In genomic region chr2:139946690-139947089, GRCh38 we compare ENCODE assay signal across 19 cellular contexts.
DNase-seq lines count a peak whose midpoint lies in the region; ATAC-seq and TF ChIP-seq lines count a peak whose summit lies in the region.
"Had no signal": no experiment of that assay in that cellular context is flagged by ENCODE, and none has a peak within 500 bp of the region (broad histone marks: within the 10 kb centered on the region; RNA-seq: fewer than 3 reads in every experiment).

No MANE protein-coding gene starts in this region.

- H3K4me3 ChIP-seq in GM23338 (no peak overlapping the region), LNCaP clone FGC (ENCODE audit: low read depth, low read length) (no peak overlapping the region), choroid plexus epithelial cell (ENCODE audit: low read depth, low read length) (no peak overlapping the region), neural progenitor cell (no peak overlapping the region), SJCRH30 (no peak overlapping the region), ascending aorta (no peak overlapping the region)
- H3K4me3 ChIP-seq: gastroesophageal sphincter, Peyer's patch, upper lobe of right lung had no signal

- H3F3A ChIP-seq in GM23338 (replicated peaks; ENCODE audit: low read depth) (no peaks in the 10 kb centered on the region), neural progenitor cell (ENCODE audit: low read depth) (no peaks in the 10 kb centered on the region)

- peak; percentile 43; the same call in 1 of the 3 replicates for ATAC-seq in GM23338
- ATAC-seq: gastroesophageal sphincter, left ventricle myocardium superior, upper lobe of right lung had no signal

- no peak overlapping the region for H2AFZ ChIP-seq in GM23338
- no peak overlapping the region for H2AFZ ChIP-seq in neural progenitor cell (replicated peaks)

- H3K27ac Mint-ChIP-seq in GM23338 (no peak overlapping the region), neural progenitor cell (no peak overlapping the region)
- H3K27ac Mint-ChIP-seq: activated CD4-positive, alpha-beta T cell treated with anti-CD3 and anti-CD28 coated beads, Interleukin-2, amount 10 ng/mL, durations not matched to agents 24 days and 14 days; HFFc6 had no signal

- DNase-seq in GM23338 (ENCODE audit: low spot score), result peak; percentile 47
- no peak for DNase-seq in LNCaP clone FGC (ENCODE audit: low read depth)
- DNase-seq in choroid plexus epithelial cell (ENCODE audit: low read depth), result no peak
- DNase-seq in neural progenitor cell (ENCODE audit: low spot score), result peak; percentile 6
- no peak for DNase-seq in anterior cingulate cortex (lab: John Stamatoyannopoulos, UW)
- DNase-seq in SJCRH30, result no peak
- DNase-seq in ascending aorta (ENCODE audit: low spot score in 2 of 2), result no peak
- DNase-seq: activated CD4-positive, alpha-beta T cell treated with anti-CD3 and anti-CD28 coated beads, Interleukin-2, amount 10 ng/mL, durations not matched to agents 24 days and 14 days; GDM1; HFFc6; left ventricle myocardium superior; NCI-H1105; NCI-H2107; NCI-H526; Peyer's patch; stimulated activated CD4-positive, alpha-beta T cell treated with anti-CD3 and anti-CD28 coated beads, Interleukin-4, amount 100 ng/mL, for 24 hours; upper lobe of right lung had no signal

- H3K79me2 ChIP-seq in GM23338 (replicated peaks; ENCODE audit: insufficient read depth) (no peaks in the 10 kb centered on the region), neural progenitor cell (ENCODE audit: low read depth) (no peaks in the 10 kb centered on the region)

- H3K4me3 Mint-ChIP-seq in GM23338 (no peak overlapping the region), neural progenitor cell (no peak overlapping the region)
- H3K4me3 Mint-ChIP-seq: activated CD4-positive, alpha-beta T cell treated with anti-CD3 and anti-CD28 coated beads, Interleukin-2, amount 10 ng/mL, durations not matched to agents 24 days and 14 days; HFFc6 had no signal

- peak; percentile 70 to 82 for TF ChIP-seq CTCF in GM23338 (conservative IDR thresholded peaks at IDR 0.05; ENCODE audit: low read depth in 2 of 2)
- TF ChIP-seq CTCF in LNCaP clone FGC (IDR thresholded peaks at IDR 0.05; ENCODE audit: control insufficient read depth, extremely low read depth, insufficient read depth), result peak; percentile 64
- peak; percentile 22 for TF ChIP-seq CTCF in choroid plexus epithelial cell (conservative IDR thresholded peaks at IDR 0.05; ENCODE audit: low read depth, low read length)
- TF ChIP-seq CTCF in neural progenitor cell (IDR thresholded peaks at IDR 0.05), result peak; percentile 49
- TF ChIP-seq CTCF in ascending aorta (IDR thresholded peaks at IDR 0.05), result no peak

- H3K9ac ChIP-seq in neural progenitor cell, result no peak overlapping the region
- H3K9ac ChIP-seq: KMS-11 had no signal

- H3K4me2 ChIP-seq in GM23338 (no peak overlapping the region), neural progenitor cell (no peak overlapping the region)
- H3K4me2 ChIP-seq: KMS-11 had no signal

- H3K36me3 ChIP-seq in GM23338 (ENCODE audit: insufficient read depth) (no peaks in the 10 kb centered on the region), neural progenitor cell (no peaks in the 10 kb centered on the region), SJCRH30 (no peaks in the 10 kb centered on the region), ascending aorta (no peaks in the 10 kb centered on the region)
- H3K36me3 ChIP-seq: gastroesophageal sphincter, Peyer's patch, upper lobe of right lung had no signal

- no peaks in the 10 kb centered on the region for H3K4me1 ChIP-seq in GM23338 (ENCODE audit: insufficient read depth)
- no peaks in the 10 kb centered on the region for H3K4me1 ChIP-seq in neural progenitor cell
- H3K4me1 ChIP-seq in SJCRH30, result no peaks in the 10 kb centered on the region
- H3K4me1 ChIP-seq in ascending aorta, result no peaks in the 10 kb centered on the region
- H3K4me1 ChIP-seq: gastroesophageal sphincter, Peyer's patch, upper lobe of right lung had no signal

- H3K27me3 Mint-ChIP-seq in GM23338 (ENCODE audit: insufficient read depth, low read depth, poor library complexity) (no peaks in the 10 kb centered on the region), neural progenitor cell (ENCODE audit: insufficient read depth, low read depth) (no peaks in the 10 kb centered on the region)
- H3K27me3 Mint-ChIP-seq: activated CD4-positive, alpha-beta T cell treated with anti-CD3 and anti-CD28 coated beads, Interleukin-2, amount 10 ng/mL, durations not matched to agents 24 days and 14 days had no signal

- H3K9me3 ChIP-seq in neural progenitor cell (ENCODE audit: low read depth) (no peaks in the 10 kb centered on the region), SJCRH30 (replicated peaks) (no peaks in the 10 kb centered on the region), ascending aorta (no peaks in the 10 kb centered on the region)
- H3K9me3 ChIP-seq: gastroesophageal sphincter, Peyer's patch, upper lobe of right lung had no signal

- intact Hi-C loops in ascending aorta (cut with DNase I), result no loop called here

- no peaks in the 10 kb centered on the region for H3K27me3 ChIP-seq in GM23338 (ENCODE audit: insufficient read depth)
- H3K27me3 ChIP-seq in neural progenitor cell, result no peaks in the 10 kb centered on the region
- H3K27me3 ChIP-seq in SJCRH30, result no peaks in the 10 kb centered on the region
- H3K27me3 ChIP-seq in ascending aorta, result no peaks in the 10 kb centered on the region
- H3K27me3 ChIP-seq: gastroesophageal sphincter, Peyer's patch, upper lobe of right lung had no signal

- no peaks in the 10 kb centered on the region for H3K9me3 Mint-ChIP-seq in GM23338
- no peaks in the 10 kb centered on the region for H3K9me3 Mint-ChIP-seq in neural progenitor cell

- H3K4me1 Mint-ChIP-seq in GM23338 (peaks cover 5% of the 10 kb centered on the region; the same call in 2 of the 3 replicates), neural progenitor cell (no peaks in the 10 kb centered on the region)
- H3K4me1 Mint-ChIP-seq: activated CD4-positive, alpha-beta T cell treated with anti-CD3 and anti-CD28 coated beads, Interleukin-2, amount 10 ng/mL, durations not matched to agents 24 days and 14 days had no signal

- H3K27ac ChIP-seq in GM23338 (ENCODE audit: low read depth) (no peak overlapping the region), neural progenitor cell (no peak overlapping the region), SJCRH30 (no peak overlapping the region), ascending aorta (no peak overlapping the region)
- H3K27ac ChIP-seq: gastroesophageal sphincter, KMS-11, Peyer's patch, upper lobe of right lung had no signal

- H3K9me2 ChIP-seq in GM23338 (ENCODE audit: insufficient read depth), result no peaks in the 10 kb centered on the region

- H4K20me1 ChIP-seq in GM23338 (replicated peaks; ENCODE audit: insufficient read depth), result no peaks in the 10 kb centered on the region
- no peaks in the 10 kb centered on the region for H4K20me1 ChIP-seq in neural progenitor cell (ENCODE audit: low read depth)

- H3K36me3 Mint-ChIP-seq in GM23338 (ENCODE audit: low read depth) (no peaks in the 10 kb centered on the region), neural progenitor cell (no peaks in the 10 kb centered on the region)

TF ChIP-seq in GM23338, 12 proteins besides CTCF, POLR2A, EP300 and RAD21 (continues in another document):
- TF ChIP-seq ZNF114 (CRISPR knock-in tag; IDR thresholded peaks at IDR 0.05) (no peak), POLR2AphosphoS5 (IDR thresholded peaks at IDR 0.05; ENCODE audit: low read depth) (no peak), JUNB (IDR thresholded peaks at IDR 0.05; ENCODE audit: unreplicated experiment) (no peak), ZNF331 (CRISPR knock-in tag; IDR thresholded peaks at IDR 0.05; ENCODE audit: low read depth) (no peak), CREB1 (CRISPR knock-in tag; IDR thresholded peaks at IDR 0.05; ENCODE audit: low read depth) (no peak)

Comparison
In these comparisons a context has a peak if more than half of its experiments do, and no peak if none do; other contexts are left out.
1. DNase-seq: peak in GM23338 (single experiment) and neural progenitor cell (single experiment); none in LNCaP clone FGC (single experiment), choroid plexus epithelial cell (single experiment), anterior cingulate cortex (0 of 58), SJCRH30 (0 of 2) and ascending aorta (0 of 2).
2. CTCF ChIP-seq: peak in GM23338 (2 of 2), LNCaP clone FGC (single experiment), choroid plexus epithelial cell (single experiment) and neural progenitor cell (single experiment); none in ascending aorta (0 of 3).